12 cellular contexts compared by ENCODE assay signal in the genomic region with DNA sequence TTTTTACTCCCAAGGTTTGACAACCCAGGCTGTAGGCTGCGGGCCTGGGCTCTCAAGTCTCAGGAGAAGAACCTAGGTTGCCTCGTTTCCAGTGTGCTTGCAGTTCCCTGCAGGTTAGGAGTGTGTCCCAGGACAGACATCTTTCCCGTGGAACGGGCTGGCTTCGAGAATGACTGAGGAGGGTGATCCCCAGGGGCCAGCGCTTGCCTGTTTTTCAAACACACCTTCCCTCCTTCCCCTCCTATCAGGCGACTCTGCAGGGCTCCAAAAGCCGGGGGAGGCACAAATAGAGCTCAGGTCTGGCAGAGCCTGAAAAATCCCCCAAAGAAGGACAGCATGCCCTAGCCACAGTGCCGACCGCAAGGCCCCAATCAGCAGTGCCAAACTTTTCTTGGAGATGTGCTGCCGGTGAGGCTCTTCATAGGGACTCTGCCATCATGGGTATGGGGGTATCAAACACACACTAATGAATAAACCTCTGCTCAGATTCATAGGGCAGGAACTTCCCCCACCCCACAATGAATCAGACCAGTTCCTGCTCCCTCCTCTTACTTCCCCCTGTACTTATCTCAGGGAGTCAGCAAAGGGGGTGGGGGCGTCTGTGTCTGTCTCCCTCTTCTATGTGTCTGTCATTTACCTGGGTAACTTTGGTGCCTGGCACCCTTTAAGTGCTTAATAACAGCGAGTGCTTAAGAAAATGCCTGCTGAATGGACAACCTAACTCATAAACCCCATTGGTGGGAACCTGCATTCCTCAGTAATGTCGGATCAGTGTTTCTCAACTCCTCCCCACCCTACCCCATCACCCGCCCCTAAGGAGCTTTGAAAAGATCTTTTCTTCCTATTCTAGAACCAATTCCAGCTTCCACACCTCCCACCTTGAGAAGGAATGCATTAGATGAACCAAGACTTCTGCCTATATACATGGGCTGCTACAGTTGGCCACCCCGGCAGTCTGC. TPM values are rescaled to one million over a fixed set of nuclear protein-coding genes. Genes with fewer than 3 reads are reported as not detected.
DNase-seq lines count a peak whose midpoint lies in the region; ATAC-seq and TF ChIP-seq lines count a peak whose summit lies in the region.
"Had no signal": no experiment of that assay in that cellular context is flagged by ENCODE, and none has a peak within 500 bp of the region (broad histone marks: within the 10 kb centered on the region; RNA-seq: fewer than 3 reads in every experiment).

No MANE protein-coding gene starts in this region.

- TF ChIP-seq CTCF in Calu3 (IDR thresholded peaks at IDR 0.05; ENCODE audit: unreplicated experiment) (no peak), chondrocyte (IDR thresholded peaks at IDR 0.05) (no peak), neural progenitor cell (IDR thresholded peaks at IDR 0.05) (no peak), testis (IDR thresholded peaks at IDR 0.05) (no peak)

- H3K9me3 Mint-ChIP-seq in Calu3 (ENCODE audit: low read depth, unreplicated experiment) (no peaks in the 10 kb centered on the region), chondrocyte (ENCODE audit: low read depth) (no peaks in the 10 kb centered on the region), neural progenitor cell (no peaks in the 10 kb centered on the region)

- H3K9me3 ChIP-seq in HUES48 (ENCODE audit: control insufficient read depth, insufficient read depth, low read length), result no peaks in the 10 kb centered on the region
- no peaks in the 10 kb centered on the region for H3K9me3 ChIP-seq in neural progenitor cell (ENCODE audit: low read depth)
- H3K9me3 ChIP-seq in testis, result no peaks in the 10 kb centered on the region
- H3K9me3 ChIP-seq: right atrium auricular region had no signal

- H3K4me1 Mint-ChIP-seq in Calu3 (ENCODE audit: low read depth, unreplicated experiment) (peaks cover 18% of the 10 kb centered on the region), chondrocyte (ENCODE audit: low read depth) (peaks cover 22% of the 10 kb centered on the region), neural progenitor cell (peaks cover 56% of the 10 kb centered on the region)

- H3K27me3 Mint-ChIP-seq in Calu3 (ENCODE audit: unreplicated experiment) (peaks cover 54% of the 10 kb centered on the region), chondrocyte (ENCODE audit: low read depth) (peaks cover 3% of the 10 kb centered on the region), neural progenitor cell (ENCODE audit: insufficient read depth, low read depth) (peaks cover 34% of the 10 kb centered on the region)

- no peak overlapping the region for H3K27ac ChIP-seq in HUES48 (ENCODE audit: low read depth, low read length)
- H3K27ac ChIP-seq in neural progenitor cell, result no peak overlapping the region
- no peak overlapping the region for H3K27ac ChIP-seq in testis
- H3K27ac ChIP-seq: right atrium auricular region had no signal

- CTCF ChIA-PET in Calu3 (lab: Charles Lee), result interaction anchor here (0.6 to 0.8 kb wide), 2 partner anchors 14 to 34 kb away, joined by 3 read pairs; no protein-coding TSS in a partner anchor

- no peak overlapping the region for H3K27ac Mint-ChIP-seq in Calu3 (ENCODE audit: unreplicated experiment)
- no peak overlapping the region for H3K27ac Mint-ChIP-seq in chondrocyte (ENCODE audit: unreplicated experiment)
- no peak overlapping the region for H3K27ac Mint-ChIP-seq in neural progenitor cell

- peak overlapping the region; percentile 8 for H2AFZ ChIP-seq in neural progenitor cell (replicated peaks)

- ATAC-seq in GM18517 (IDR thresholded peaks at IDR 0.05; ENCODE audit: unreplicated experiment), result no peak

- no peaks in the 10 kb centered on the region for H3K79me2 ChIP-seq in neural progenitor cell (ENCODE audit: low read depth)

- peak overlapping the region; percentile 84 for H3K4me2 ChIP-seq in neural progenitor cell

- TF ChIP-seq POLR2A in testis (IDR thresholded peaks at IDR 0.05), result no peak

- peaks cover 23% of the 10 kb centered on the region for H3F3A ChIP-seq in neural progenitor cell (ENCODE audit: low read depth)

- H3K9ac ChIP-seq in HUES48 (ENCODE audit: low read depth, low read length) (no peak overlapping the region), neural progenitor cell (no peak overlapping the region)

- TSS peak; percentile 27 for BruUV-seq in Calu3 (replicated peaks; lab: Mats Ljungman, UMichigan)

- H3K36me3 ChIP-seq in HUES48 (ENCODE audit: control insufficient read depth, insufficient read depth, low read length), result no peaks in the 10 kb centered on the region
- no peaks in the 10 kb centered on the region for H3K36me3 ChIP-seq in neural progenitor cell
- H3K36me3 ChIP-seq in testis (ENCODE audit: low read depth, missing control alignments), result no peaks in the 10 kb centered on the region
- H3K36me3 ChIP-seq: right atrium auricular region had no signal

- H4K20me1 ChIP-seq in neural progenitor cell (ENCODE audit: low read depth), result no peaks in the 10 kb centered on the region

- DNase-seq in Calu3 (no peak), chondrocyte (ENCODE audit: low spot score) (no peak), neural progenitor cell (ENCODE audit: low spot score) (peak; percentile 64), ecto neural progenitor cell (ENCODE audit: low spot score) (no peak), SKM-1 (lab: John Stamatoyannopoulos, UW; ENCODE audit: unreplicated experiment) (no peak), testis (no peak)
- DNase-seq: kidney, NCI-H526, T-helper 1 cell had no signal

- H3K36me3 Mint-ChIP-seq in Calu3 (ENCODE audit: insufficient read depth, unreplicated experiment), result peaks cover 13% of the 10 kb centered on the region
- no peaks in the 10 kb centered on the region for H3K36me3 Mint-ChIP-seq in chondrocyte (ENCODE audit: low read depth)
- H3K36me3 Mint-ChIP-seq in neural progenitor cell, result peaks cover 2% of the 10 kb centered on the region

- WGBS in testis, 2 donors, result 65 to 67% methylated on average over 15 to 16 of the region's 16 CpGs

- H3K4me1 ChIP-seq in HUES48 (ENCODE audit: control insufficient read depth, insufficient read depth, low read length) (peaks cover 21% of the 10 kb centered on the region), neural progenitor cell (peaks cover 38% of the 10 kb centered on the region), testis (peaks cover 3% of the 10 kb centered on the region)

- intact Hi-C loops in Calu3 (cut with micrococcal nuclease; ENCODE audit: unreplicated experiment), result no loop called here
- intact Hi-C loops in testis (cut with DNase I; ENCODE audit: low total_unique reads), result no loop called here

- H3K4me3 ChIP-seq in HUES48 (ENCODE audit: low read depth, low read length) (peak overlapping the region; percentile 76), neural progenitor cell (peak overlapping the region; percentile 54), testis (no peak overlapping the region)

- H3K4me3 Mint-ChIP-seq in Calu3 (ENCODE audit: low read depth, unreplicated experiment) (peak overlapping the region; percentile 72), chondrocyte (ENCODE audit: unreplicated experiment) (peak overlapping the region; percentile 69), neural progenitor cell (peak overlapping the region; percentile 84)

- H3K27me3 ChIP-seq in HUES48 (ENCODE audit: control insufficient read depth, insufficient read depth, low read length) (peaks cover 39% of the 10 kb centered on the region), neural progenitor cell (peaks cover 64% of the 10 kb centered on the region), testis (no peaks in the 10 kb centered on the region)

RNA-seq across cellular contexts. Expression of a gene that starts 1.6 kb away (rescaled TPM):
- 3.9 and 6.8 TPM in 2 replicates for total RNA-seq in Calu3 (2022)
- total RNA-seq in chondrocyte, result 2.9 to 14.6 TPM (median 13.0 TPM) in 3 replicates
- 2.2 and 11.4 TPM in 2 replicates for total RNA-seq in neural progenitor cell (ENCODE audit: low replicate concordance)
- total RNA-seq in testis, result 10 to 100 TPM; 35.8 to 78.2 TPM
- 20.9 TPM for polyA plus RNA-seq in testis (ENCODE audit: insufficient read depth, low read depth, low replicate concordance)

Comparison
In these comparisons a context has a peak if more than half of its experiments do, and no peak if none do; other contexts are left out.
1. H3K4me3 ChIP-seq: peak in HUES48 (single experiment) and neural progenitor cell (single experiment); none in testis (0 of 2).
2. Peak in every context shown above with its lines, with median percentiles within 50 percentile points of each other: H3K4me3 Mint-ChIP-seq.